In the genomic region with DNA sequence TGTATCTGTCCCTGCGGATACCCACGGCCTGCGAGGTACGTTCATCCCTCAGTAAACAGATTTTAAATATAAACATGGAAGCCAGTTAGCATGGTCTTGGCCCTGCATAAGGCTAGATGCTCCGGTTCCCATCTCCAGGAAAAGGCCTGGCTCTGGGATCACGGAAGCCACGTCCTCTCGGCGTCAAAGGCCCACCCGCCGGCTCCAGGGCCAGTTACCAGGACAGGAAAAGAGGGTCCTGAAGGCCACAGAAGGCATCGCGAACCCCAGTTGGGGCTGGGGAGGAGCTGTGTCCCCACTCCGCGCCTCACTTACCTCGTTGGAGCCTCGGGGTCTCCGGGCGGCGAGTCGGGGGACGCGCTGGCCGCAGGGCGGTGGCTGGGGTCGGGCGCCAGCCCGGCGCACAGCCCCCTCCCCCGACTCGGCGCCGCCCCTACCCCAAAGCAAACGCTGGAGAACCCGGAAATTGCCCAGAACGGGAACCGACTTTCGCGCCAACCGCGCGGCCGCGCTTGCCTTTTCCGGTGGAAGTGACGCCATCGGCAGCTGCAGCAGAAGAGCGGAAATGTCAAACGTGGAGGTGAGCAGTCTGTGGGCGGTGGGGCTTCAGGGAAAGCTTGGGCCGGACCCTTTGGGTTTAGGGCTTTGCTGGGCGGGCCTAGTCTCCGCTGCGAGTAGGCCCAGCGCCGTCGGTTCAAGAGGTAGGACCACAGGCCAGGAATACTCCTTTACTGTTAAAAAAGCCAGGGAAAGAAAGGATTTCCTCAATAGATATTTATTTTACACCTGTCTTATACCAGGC, we compare ENCODE assay signal across 1 cellular context.
TF ChIP-seq lines count a peak whose summit lies in the region.

TSS of gene TOPBP1 (minus strand) at position 488 of the 802 bp plus-strand sequence. CDS start 814 bp downstream, outside the sequence.

TF ChIP-seq in HEK293, 187 proteins besides CTCF, POLR2A, EP300 and RAD21 (continued from another document and continues in another):
- TF ChIP-seq, protein P1, sequence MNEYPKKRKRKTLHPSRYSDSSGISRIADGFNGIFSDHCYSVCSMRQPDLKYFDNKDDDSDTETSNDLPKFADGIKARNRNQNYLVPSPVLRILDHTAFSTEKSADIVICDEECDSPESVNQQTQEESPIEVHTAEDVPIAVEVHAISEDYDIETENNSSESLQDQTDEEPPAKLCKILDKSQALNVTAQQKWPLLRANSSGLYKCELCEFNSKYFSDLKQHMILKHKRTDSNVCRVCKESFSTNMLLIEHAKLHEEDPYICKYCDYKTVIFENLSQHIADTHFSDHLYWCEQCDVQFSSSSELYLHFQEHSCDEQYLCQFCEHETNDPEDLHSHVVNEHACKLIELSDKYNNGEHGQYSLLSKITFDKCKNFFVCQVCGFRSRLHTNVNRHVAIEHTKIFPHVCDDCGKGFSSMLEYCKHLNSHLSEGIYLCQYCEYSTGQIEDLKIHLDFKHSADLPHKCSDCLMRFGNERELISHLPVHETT (tag by site-specific recombination; IDR thresholded peaks at IDR 0.05), result no peak
- TF ChIP-seq ZNF449 (tag by site-specific recombination; IDR thresholded peaks at IDR 0.05) (peak; percentile 80), YY2 (tag by site-specific recombination; IDR thresholded peaks at IDR 0.05) (no peak), ZNF335 (tag by site-specific recombination; conservative IDR thresholded peaks at IDR 0.05) (peak; percentile 77), ZNF548 (tag by site-specific recombination; IDR thresholded peaks at IDR 0.05) (no peak), ZNF670 (tag by site-specific recombination; IDR thresholded peaks at IDR 0.05; ENCODE audit: low read depth) (no peak), GLI2 (tag by site-specific recombination; IDR thresholded peaks at IDR 0.05; ENCODE audit: borderline replicate concordance, low read depth) (no peak), ZNF2 (tag by site-specific recombination; IDR thresholded peaks at IDR 0.05) (no peak), ZNF585B (tag by site-specific recombination; IDR thresholded peaks at IDR 0.05) (no peak), PRDM6 (tag by site-specific recombination; IDR thresholded peaks at IDR 0.05) (no peak), ZNF501 (tag by site-specific recombination; IDR thresholded peaks at IDR 0.05) (no peak), ZNF248 (tag by site-specific recombination; IDR thresholded peaks at IDR 0.05) (no peak), MEIS1 (CRISPR knock-in tag; IDR thresholded peaks at IDR 0.05; ENCODE audit: borderline replicate concordance) (no peak), ZNF19 (tag by site-specific recombination; IDR thresholded peaks at IDR 0.05; ENCODE audit: low read depth) (no peak), ZNF398 (tag by site-specific recombination; IDR thresholded peaks at IDR 0.05) (no peak), PRDM1 (tag by site-specific recombination; IDR thresholded peaks at IDR 0.05) (no peak), ZNF488 (tag by site-specific recombination; IDR thresholded peaks at IDR 0.05) (no peak), ZNF121 (tag by site-specific recombination; IDR thresholded peaks at IDR 0.05) (no peak), PRDM10 (tag by site-specific recombination; IDR thresholded peaks at IDR 0.05) (no peak), ZNF114 (tag by site-specific recombination; IDR thresholded peaks at IDR 0.05) (no peak), ZNF629 (tag by site-specific recombination; IDR thresholded peaks at IDR 0.05) (peak; percentile 86), ZNF514 (tag by site-specific recombination; IDR thresholded peaks at IDR 0.05) (no peak), ZNF529 (tag by site-specific recombination; IDR thresholded peaks at IDR 0.05; ENCODE audit: insufficient replicate concordance) (no peak), OSR2 (tag by site-specific recombination; IDR thresholded peaks at IDR 0.05) (no peak), ZNF202 (tag by site-specific recombination; IDR thresholded peaks at IDR 0.05; ENCODE audit: borderline replicate concordance) (no peak), HIC1 (tag by site-specific recombination; IDR thresholded peaks at IDR 0.05) (no peak), SCRT2 (tag by site-specific recombination; IDR thresholded peaks at IDR 0.05) (no peak), ZNF704 (tag by site-specific recombination; IDR thresholded peaks at IDR 0.05) (no peak)
- TF ChIP-seq, protein P2, sequence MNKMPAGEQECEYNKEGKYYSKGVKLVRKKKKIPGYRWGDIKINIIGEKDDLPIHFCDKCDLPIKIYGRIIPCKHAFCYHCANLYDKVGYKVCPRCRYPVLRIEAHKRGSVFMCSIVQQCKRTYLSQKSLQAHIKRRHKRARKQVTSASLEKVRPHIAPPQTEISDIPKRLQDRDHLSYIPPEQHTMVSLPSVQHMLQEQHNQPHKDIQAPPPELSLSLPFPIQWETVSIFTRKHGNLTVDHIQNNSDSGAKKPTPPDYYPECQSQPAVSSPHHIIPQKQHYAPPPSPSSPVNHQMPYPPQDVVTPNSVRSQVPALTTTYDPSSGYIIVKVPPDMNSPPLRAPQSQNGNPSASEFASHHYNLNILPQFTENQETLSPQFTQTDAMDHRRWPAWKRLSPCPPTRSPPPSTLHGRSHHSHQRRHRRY (tag by site-specific recombination; IDR thresholded peaks at IDR 0.05), result no peak
- TF ChIP-seq, protein P3, sequence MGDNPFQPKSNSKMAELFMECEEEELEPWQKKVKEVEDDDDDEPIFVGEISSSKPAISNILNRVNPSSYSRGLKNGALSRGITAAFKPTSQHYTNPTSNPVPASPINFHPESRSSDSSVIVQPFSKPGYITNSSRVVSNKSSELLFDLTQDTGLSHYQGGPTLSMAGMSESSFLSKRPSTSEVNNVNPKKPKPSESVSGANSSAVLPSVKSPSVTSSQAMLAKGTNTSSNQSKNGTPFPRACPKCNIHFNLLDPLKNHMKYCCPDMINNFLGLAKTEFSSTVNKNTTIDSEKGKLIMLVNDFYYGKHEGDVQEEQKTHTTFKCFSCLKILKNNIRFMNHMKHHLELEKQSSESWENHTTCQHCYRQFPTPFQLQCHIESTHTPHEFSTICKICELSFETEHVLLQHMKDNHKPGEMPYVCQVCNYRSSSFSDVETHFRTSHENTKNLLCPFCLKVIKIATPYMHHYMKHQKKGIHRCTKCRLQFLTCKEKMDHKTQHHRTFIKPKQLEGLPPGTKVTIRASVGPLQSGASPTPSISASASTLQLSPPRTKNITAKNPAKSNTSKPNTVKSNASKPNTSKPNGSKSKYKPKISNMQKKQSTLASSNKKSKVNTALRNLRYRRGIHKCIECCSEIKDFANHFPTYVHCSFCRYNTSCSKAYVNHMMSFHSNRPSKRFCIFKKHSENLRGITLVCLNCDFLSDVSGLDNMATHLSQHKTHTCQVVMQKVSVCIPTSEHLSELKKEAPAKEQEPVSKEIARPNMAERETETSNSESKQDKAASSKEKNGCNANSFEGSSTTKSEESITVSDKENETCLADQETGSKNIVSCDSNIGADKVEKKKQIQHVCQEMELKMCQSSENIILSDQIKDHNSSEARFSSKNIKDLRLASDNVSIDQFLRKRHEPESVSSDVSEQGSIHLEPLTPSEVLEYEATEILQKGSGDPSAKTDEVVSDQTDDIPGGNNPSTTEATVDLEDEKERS (tag by site-specific recombination; IDR thresholded peaks at IDR 0.05), result no peak
